In genomic region chr1:54287821-54288220, GRCh38 we compare ENCODE assay signal across 9 cellular contexts.
DNase-seq lines count a peak whose midpoint lies in the region; ATAC-seq and TF ChIP-seq lines count a peak whose summit lies in the region.
"Had no signal": no experiment of that assay in that cellular context is flagged by ENCODE, and none has a peak within 500 bp of the region (broad histone marks: within the 10 kb centered on the region; RNA-seq: fewer than 3 reads in every experiment).

No MANE protein-coding gene starts in this region.

- H3K9me3 ChIP-seq in mesodermal cell (ENCODE audit: control insufficient read depth, low read length) (no peaks in the 10 kb centered on the region), HAP-1 (no peaks in the 10 kb centered on the region)

- no peak for DNase-seq in activated T-cell treated with anti-CD3 and anti-CD28 coated beads, Interleukin-2, amount 50 U/mL, for 4 hours
- DNase-seq in activated T-cell treated with anti-CD3 and anti-CD28 coated beads for 4 hours: no peak
- DNase-seq in brain microvascular endothelial cell: peak; percentile 53
- DNase-seq in type B pancreatic cell (ENCODE audit: extremely low spot score, unreplicated experiment): no peak
- no peak for DNase-seq in GDM1 (lab: John Stamatoyannopoulos, UW)
- DNase-seq in GM03348 (ENCODE audit: low spot score): no peak
- DNase-seq in HAP-1 (ENCODE audit: low spot score in 2 of 2): no peak
- DNase-seq: NCI-H1048 had no signal

- in situ Hi-C loops in brain microvascular endothelial cell (cut with HindIII; ENCODE audit: low pct_ligation_motif_present, low sequenced_read_pairs) (loop anchor here (25.0 kb wide), 1 partner anchor 199 kb away; no protein-coding TSS in a partner anchor), HAP-1 (cut with MboI; ENCODE audit: low sequenced_read_pairs) (no loop called here)

- 79 to 96% methylated on average over 6 to 9 of the region's 9 CpGs for WGBS in mesodermal cell (ENCODE audit: insufficient coverage in 2 of 2), 2 experiments

- no peaks in the 10 kb centered on the region for H3K36me3 ChIP-seq in brain microvascular endothelial cell (replicated peaks)
- H3K36me3 ChIP-seq in mesodermal cell (ENCODE audit: control insufficient read depth, insufficient read depth, low read length): peaks cover 4% of the 10 kb centered on the region
- H3K36me3 ChIP-seq in HAP-1 (replicated peaks): no peaks in the 10 kb centered on the region

- H3K27ac Mint-ChIP-seq in type B pancreatic cell: peak overlapping the region; percentile 85

- H3K4me3 ChIP-seq in brain microvascular endothelial cell (ENCODE audit: low read depth, low read length) (no peak overlapping the region), mesodermal cell (ENCODE audit: extremely low read depth, insufficient read depth, low read length, poor library complexity, severe bottlenecking) (no peak overlapping the region), HAP-1 (no peak overlapping the region)

- no peaks in the 10 kb centered on the region for H3K9me3 Mint-ChIP-seq in activated T-cell treated with anti-CD3 and anti-CD28 coated beads, Interleukin-2, amount 50 U/mL, for 4 hours
- no peaks in the 10 kb centered on the region for H3K9me3 Mint-ChIP-seq in type B pancreatic cell

- peak overlapping the region; percentile 68 for H3K27ac ChIP-seq in brain microvascular endothelial cell
- peak overlapping the region; percentile 79 for H3K27ac ChIP-seq in mesodermal cell (ENCODE audit: low read depth, low read length, severe bottlenecking)

- TF ChIP-seq CTCF in brain microvascular endothelial cell (IDR thresholded peaks at IDR 0.05; ENCODE audit: low read depth, low read length, missing control alignments) (no peak), type B pancreatic cell (conservative IDR thresholded peaks at IDR 0.05) (no peak)

- H3K36me3 Mint-ChIP-seq in activated T-cell treated with anti-CD3 and anti-CD28 coated beads, Interleukin-2, amount 50 U/mL, for 4 hours (ENCODE audit: insufficient read depth): peaks cover 2% of the 10 kb centered on the region
- H3K36me3 Mint-ChIP-seq in type B pancreatic cell: no peaks in the 10 kb centered on the region

- ATAC-seq in activated T-cell treated with anti-CD3 and anti-CD28 coated beads, Interleukin-2, amount 50 U/mL, for 4 hours: no peak

- H3K4me3 Mint-ChIP-seq in activated T-cell treated with anti-CD3 and anti-CD28 coated beads, Interleukin-2, amount 50 U/mL, for 4 hours: peak overlapping the region; percentile 38
- peak overlapping the region; percentile 54 for H3K4me3 Mint-ChIP-seq in type B pancreatic cell

- peaks cover 77% of the 10 kb centered on the region for H3K4me1 Mint-ChIP-seq in activated T-cell treated with anti-CD3 and anti-CD28 coated beads, Interleukin-2, amount 50 U/mL, for 4 hours (ENCODE audit: low read depth)
- peaks cover 71% of the 10 kb centered on the region for H3K4me1 Mint-ChIP-seq in type B pancreatic cell (ENCODE audit: unreplicated experiment)

- H3K27me3 ChIP-seq in brain microvascular endothelial cell (replicated peaks): no peaks in the 10 kb centered on the region
- no peaks in the 10 kb centered on the region for H3K27me3 ChIP-seq in HAP-1 (ENCODE audit: low read depth)

- no peaks in the 10 kb centered on the region for H3K27me3 Mint-ChIP-seq in activated T-cell treated with anti-CD3 and anti-CD28 coated beads, Interleukin-2, amount 50 U/mL, for 4 hours (ENCODE audit: low read depth)
- no peaks in the 10 kb centered on the region for H3K27me3 Mint-ChIP-seq in type B pancreatic cell

- H3K4me1 ChIP-seq in mesodermal cell (ENCODE audit: control insufficient read depth, insufficient read depth, low read length, poor library complexity, severe bottlenecking) (peaks cover 76% of the 10 kb centered on the region), HAP-1 (peaks cover 13% of the 10 kb centered on the region)
